Comparison of ENCODE assay signal across 8 cellular contexts in the genomic region with DNA sequence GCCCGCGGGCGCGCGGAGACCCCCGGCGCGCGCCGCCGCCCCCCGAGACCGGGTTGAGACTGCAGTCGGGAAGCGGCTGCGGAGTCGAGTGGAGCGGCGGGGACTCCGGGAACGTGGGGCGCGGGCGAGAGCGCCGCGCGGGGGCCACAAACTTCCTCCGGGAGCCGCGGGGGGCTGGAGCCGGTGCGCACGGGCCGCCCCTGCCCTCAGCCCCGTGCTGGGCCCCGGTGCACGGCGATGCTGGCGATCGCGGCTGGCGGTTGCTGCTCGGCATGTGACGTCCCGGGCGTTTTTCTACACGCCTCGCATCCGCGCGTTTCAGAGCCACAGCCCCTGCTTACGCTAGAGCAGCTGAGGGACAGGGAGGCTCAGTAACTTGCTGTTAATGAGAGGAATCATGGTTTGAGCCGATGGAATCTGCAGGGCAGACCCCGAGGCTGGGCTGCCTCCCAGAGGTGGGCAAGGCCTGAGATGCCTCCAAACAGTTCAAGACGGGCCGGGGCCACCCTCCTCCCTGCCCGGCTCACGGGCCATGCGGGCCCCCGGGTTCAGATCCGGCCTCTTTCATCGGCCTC. TPM values are rescaled to one million over a fixed set of nuclear protein-coding genes. Genes with fewer than 3 reads are reported as not detected.
DNase-seq lines count a peak whose midpoint lies in the region; ATAC-seq and TF ChIP-seq lines count a peak whose summit lies in the region.

No MANE protein-coding gene starts in this region.

- H3K4me1 ChIP-seq in CD8-positive, alpha-beta T cell (ENCODE audit: insufficient read depth, low read length): peaks cover 25% of the 10 kb centered on the region
- peaks cover 20% of the 10 kb centered on the region in 2 experiments for H3K4me1 ChIP-seq in neutrophil (ENCODE audit: control insufficient read depth in 1 of 2, insufficient read depth in 1 of 2, low read depth in 1 of 2, low read length in 1 of 2)

- no peaks in the 10 kb centered on the region for H3K36me3 Mint-ChIP-seq in CD8-positive, alpha-beta T cell

- peak; percentile 14 for ATAC-seq in CD8-positive, alpha-beta T cell
- peak; percentile 12 for ATAC-seq in GM21528 (IDR thresholded peaks at IDR 0.05; ENCODE audit: low FRiP score, unreplicated experiment)

- H3K27ac ChIP-seq in CD8-positive, alpha-beta T cell (ENCODE audit: low read depth, low read length): peak overlapping the region; percentile 21
- H3K27ac ChIP-seq in neutrophil: no peak overlapping the region

- peak overlapping the region; percentile 53 for H3K4me3 ChIP-seq in CD8-positive, alpha-beta T cell (ENCODE audit: low read depth, low read length)
- H3K4me3 ChIP-seq in fibroblast of pulmonary artery (replicated peaks; ENCODE audit: low read depth, low read length) (peak overlapping the region; percentile 59), neutrophil (ENCODE audit: low read depth in 1 of 2, low read length in 1 of 2) (peak overlapping the region; percentile 49 to 61)

- H3K9me3 Mint-ChIP-seq in CD8-positive, alpha-beta T cell: no peaks in the 10 kb centered on the region

- no peaks in the 10 kb centered on the region for H3K36me3 ChIP-seq in CD8-positive, alpha-beta T cell (ENCODE audit: insufficient read depth, low read length)
- no peaks in the 10 kb centered on the region for H3K36me3 ChIP-seq in neutrophil

- DNase-seq in CD8-positive, alpha-beta T cell: peak in 6 of 7 experiments; percentile 11 to 62 (median 38)
- DNase-seq in LoVo (ENCODE audit: low spot score) (peak; percentile 12), activated T-cell treated with anti-CD3 and anti-CD28 coated beads for 24 hours (ENCODE audit: low read depth) (peak; percentile 25), fibroblast of pulmonary artery (ENCODE audit: low read depth) (peak; percentile 32), SK-N-DZ (ENCODE audit: low spot score) (no peak), T1000 (lab: John Stamatoyannopoulos, UW) (no peak)

- peaks cover 24% of the 10 kb centered on the region for H3K4me1 Mint-ChIP-seq in CD8-positive, alpha-beta T cell (ENCODE audit: low read depth)

- intact Hi-C loops in CD8-positive, alpha-beta T cell (cut with DNase I, micrococcal nuclease): loop anchor here (2.0 to 10.0 kb wide), 6 partner anchors 38 to 1108 kb away; a partner anchor contains a TSS

- H3K27me3 Mint-ChIP-seq in CD8-positive, alpha-beta T cell (ENCODE audit: low read depth): no peaks in the 10 kb centered on the region

- CTCF ChIA-PET in CD8-positive, alpha-beta T cell (lab: Charles Lee): interaction anchor here (0.6 to 1.5 kb wide), 4 partner anchors 27 to 262 kb away, joined by 3 to 8 read pairs (median 6); no protein-coding TSS in a partner anchor

- POLR2A ChIA-PET in CD8-positive, alpha-beta T cell (lab: Charles Lee): interaction anchor here (1.0 to 1.1 kb wide), 3 partner anchors 26 to 30 kb away, joined by 3 read pairs; no protein-coding TSS in a partner anchor

- no peaks in the 10 kb centered on the region for H3K9me3 ChIP-seq in CD8-positive, alpha-beta T cell (ENCODE audit: low read length)
- H3K9me3 ChIP-seq in neutrophil: no peaks in the 10 kb centered on the region

- peak overlapping the region; percentile 88 for H3K4me3 Mint-ChIP-seq in CD8-positive, alpha-beta T cell

- TF ChIP-seq CTCF in CD8-positive, alpha-beta T cell (IDR thresholded peaks at IDR 0.05): no peak
- TF ChIP-seq CTCF in fibroblast of pulmonary artery (IDR thresholded peaks at IDR 0.05; ENCODE audit: low read length, missing control alignments) (no peak), neutrophil (IDR thresholded peaks at IDR 0.05) (no peak)

- H3K27ac Mint-ChIP-seq in CD8-positive, alpha-beta T cell: peak overlapping the region; percentile 45

- no peaks in the 10 kb centered on the region for H3K27me3 ChIP-seq in CD8-positive, alpha-beta T cell (ENCODE audit: insufficient read depth, low read length)
- peaks cover 13% of the 10 kb centered on the region for H3K27me3 ChIP-seq in neutrophil

RNA-seq across cellular contexts. Expression of a gene that starts 0.5 kb away (rescaled TPM):
- 10 to 100 TPM; 10.7 to 11.5 TPM for total RNA-seq in CD8-positive, alpha-beta T cell
- 14.0 and 14.9 TPM in 2 replicates for polyA plus RNA-seq in SK-N-DZ (2014; cell fraction: cytosol; rRNA removed)
- polyA plus RNA-seq in SK-N-DZ (2014; cell fraction: nucleus; rRNA removed): 12.1 and 18.5 TPM in 2 replicates

RNA-seq across cellular contexts. Expression of a gene that starts 50.0 kb away (rescaled TPM):
- total RNA-seq in CD8-positive, alpha-beta T cell: 10 to 100 TPM; 10.1 to 11.2 TPM
- polyA plus RNA-seq in SK-N-DZ (2014; cell fraction: cytosol; rRNA removed): 25.0 and 27.5 TPM in 2 replicates
- polyA plus RNA-seq in SK-N-DZ (2014; cell fraction: nucleus; rRNA removed): 15.7 and 20.3 TPM in 2 replicates

Comparison
In these comparisons a context has a peak if more than half of its experiments do, and no peak if none do; other contexts are left out.
1. DNase-seq: peak in CD8-positive, alpha-beta T cell (6 of 7), LoVo (single experiment), activated T-cell treated with anti-CD3 and anti-CD28 coated beads for 24 hours (single experiment) and fibroblast of pulmonary artery (single experiment); none in SK-N-DZ (single experiment) and T1000 (single experiment).
2. Peak in every context shown above with its lines, with median percentiles within 50 percentile points of each other: H3K4me3 ChIP-seq.